ENCODE assay signal across 19 cellular contexts in genomic region chr12:122743895-122744525, GRCh38. TPM values are rescaled to one million over a fixed set of nuclear protein-coding genes. Genes with fewer than 3 reads are reported as not detected.
DNase-seq lines count a peak whose midpoint lies in the region; ATAC-seq and TF ChIP-seq lines count a peak whose summit lies in the region.
"Had no signal": no experiment of that assay in that cellular context is flagged by ENCODE, and none has a peak within 500 bp of the region (broad histone marks: within the 10 kb centered on the region; RNA-seq: fewer than 3 reads in every experiment).

No MANE protein-coding gene starts in this region.

- no peak overlapping the region for H3K4me3 ChIP-seq in lower lobe of right lung
- H3K4me3 ChIP-seq: K562 had no signal

- ATAC-seq in Right ventricle myocardium superior (ENCODE audit: poor library complexity) (peak; percentile 20), left cardiac atrium (no peak), lower lobe of right lung (peak; percentile 64 to 65)
- ATAC-seq in activated naive CD8-positive, alpha-beta T cell treated with anti-CD3 and anti-CD28 coated beads, Interleukin-2, amount 50 U/mL, for 24 hours = no peak
- ATAC-seq: HCT116, K562 had no signal

- H3K27ac ChIP-seq in lower lobe of right lung = no peak overlapping the region
- H3K27ac ChIP-seq: RWPE1 had no signal

- H3K4me1 Mint-ChIP-seq in activated naive CD8-positive, alpha-beta T cell treated with anti-CD3 and anti-CD28 coated beads, Interleukin-2, amount 50 U/mL, for 24 hours = peaks cover 3% of the 10 kb centered on the region
- H3K4me1 Mint-ChIP-seq: CD4-positive, CD25-positive, alpha-beta regulatory T cell had no signal

- H3K9me3 ChIP-seq in lower lobe of right lung = no peaks in the 10 kb centered on the region

- no peaks in the 10 kb centered on the region for H3K4me1 ChIP-seq in lower lobe of right lung

- H3K27me3 Mint-ChIP-seq in activated naive CD8-positive, alpha-beta T cell treated with anti-CD3 and anti-CD28 coated beads, Interleukin-2, amount 50 U/mL, for 24 hours = no peaks in the 10 kb centered on the region
- H3K27me3 Mint-ChIP-seq: CD4-positive, CD25-positive, alpha-beta regulatory T cell had no signal

- intact Hi-C loops in Right ventricle myocardium superior (cut with DNase I) = no loop called here
- intact Hi-C loops in left cardiac atrium (cut with DNase I) = no loop called here
- intact Hi-C loops in lower lobe of right lung (cut with DNase I) = no loop called here

- no peak overlapping the region for H3K4me3 Mint-ChIP-seq in activated naive CD8-positive, alpha-beta T cell treated with anti-CD3 and anti-CD28 coated beads, Interleukin-2, amount 50 U/mL, for 24 hours
- H3K4me3 Mint-ChIP-seq: CD4-positive, CD25-positive, alpha-beta regulatory T cell had no signal

- no peaks in the 10 kb centered on the region for H3K27me3 ChIP-seq in lower lobe of right lung (ENCODE audit: low read depth)

- no peaks in the 10 kb centered on the region for H3K9me3 Mint-ChIP-seq in activated naive CD8-positive, alpha-beta T cell treated with anti-CD3 and anti-CD28 coated beads, Interleukin-2, amount 50 U/mL, for 24 hours
- H3K9me3 Mint-ChIP-seq: CD4-positive, CD25-positive, alpha-beta regulatory T cell had no signal

- no peak overlapping the region for H3K27ac Mint-ChIP-seq in activated naive CD8-positive, alpha-beta T cell treated with anti-CD3 and anti-CD28 coated beads, Interleukin-2, amount 50 U/mL, for 24 hours
- H3K27ac Mint-ChIP-seq: CD4-positive, CD25-positive, alpha-beta regulatory T cell had no signal

- DNase-seq in Right ventricle myocardium superior = no peak
- DNase-seq in left cardiac atrium = no peak
- peak; percentile 46 for DNase-seq in NOMO-1 treated with dmso at 0.1 percent for 144 hours (lab: John Stamatoyannopoulos, UW; ENCODE audit: unreplicated experiment)
- peak; percentile 71 for DNase-seq in lower lobe of right lung
- peak; percentile 22 for DNase-seq in stimulated activated CD8-positive, alpha-beta memory T cell treated with anti-CD3 and anti-CD28 coated beads, Interleukin-4, amount 100 ng/mL, for 48 hours
- DNase-seq in stimulated activated CD4-positive, alpha-beta T cell treated with anti-CD3 and anti-CD28 coated beads, Interleukin-2, amount 100 ng/mL, for 24 hours = no peak
- DNase-seq in activated naive CD8-positive, alpha-beta T cell treated with anti-CD3 and anti-CD28 coated beads, Interleukin-2, amount 50 U/mL, for 24 hours = no peak
- no peak for DNase-seq in NCI-H748 (lab: John Stamatoyannopoulos, UW; ENCODE audit: unreplicated experiment)
- DNase-seq: CD4-positive, CD25-positive, alpha-beta regulatory T cell; NCI-H1417; NCI-H1930; NCI-H2171 treated with DMSO at 0.1 percent for 48 hours; NCI-H510A had no signal

- no peaks in the 10 kb centered on the region for H3K36me3 Mint-ChIP-seq in activated naive CD8-positive, alpha-beta T cell treated with anti-CD3 and anti-CD28 coated beads, Interleukin-2, amount 50 U/mL, for 24 hours (ENCODE audit: low read depth)
- H3K36me3 Mint-ChIP-seq: CD4-positive, CD25-positive, alpha-beta regulatory T cell had no signal

- no peaks in the 10 kb centered on the region for H3K36me3 ChIP-seq in lower lobe of right lung

- TF ChIP-seq CTCF in lower lobe of right lung (IDR thresholded peaks at IDR 0.05) = no peak

RNA-seq across cellular contexts. Expression of gene DENR, which starts 8.6 kb away (rescaled TPM):
- 24.3 TPM for total RNA-seq in Right ventricle myocardium superior
- total RNA-seq in left cardiac atrium = 10 to 100 TPM; 22.9 to 26.5 TPM
- total RNA-seq in lower lobe of right lung = 30.9 TPM

RNA-seq across cellular contexts. Expression of gene HCAR1, which starts 13.4 kb away (rescaled TPM):
- total RNA-seq in Right ventricle myocardium superior = 0.11 TPM
- total RNA-seq in left cardiac atrium = 1 to 10 TPM in 1 of 2 donors, under 1 TPM in 1; 0.50 to 1.4 TPM
- total RNA-seq in lower lobe of right lung = 1.6 TPM
- total RNA-seq: CD4-positive, CD25-positive, alpha-beta regulatory T cell; K562; MCF 10A; SK-MEL-5 had no signal

RNA-seq across cellular contexts. Expression of gene HCAR3, which starts 27.4 kb away (rescaled TPM):
- total RNA-seq in Right ventricle myocardium superior (not detected), left cardiac atrium (1 to 10 TPM in 1 of 2 donors, under 1 TPM in 1; 0.29 to 1.4 TPM), lower lobe of right lung (6.9 TPM)
- total RNA-seq: CD4-positive, CD25-positive, alpha-beta regulatory T cell; HT1080; K562; MCF 10A; SK-MEL-5 had no signal

RNA-seq across cellular contexts. Expression of gene CCDC62, which starts 30.4 kb away (rescaled TPM):
- 0.91 TPM for total RNA-seq in Right ventricle myocardium superior
- under 1 TPM; 0.74 to 0.81 TPM for total RNA-seq in left cardiac atrium
- 0.44 TPM for total RNA-seq in lower lobe of right lung

RNA-seq across cellular contexts. Expression of gene HCAR2, which starts 40.9 kb away (rescaled TPM):
- 0.27 TPM for total RNA-seq in Right ventricle myocardium superior
- 1 to 10 TPM; 3.3 to 4.4 TPM for total RNA-seq in left cardiac atrium
- 26.2 TPM for total RNA-seq in lower lobe of right lung
- total RNA-seq: CD4-positive, CD25-positive, alpha-beta regulatory T cell; HT1080; K562; SK-MEL-5 had no signal

Comparison
In these comparisons a context has a peak if more than half of its experiments do, and no peak if none do; other contexts are left out.
1. ATAC-seq: peak in Right ventricle myocardium superior (single experiment) and lower lobe of right lung (2 of 2); none in left cardiac atrium (0 of 2) and activated naive CD8-positive, alpha-beta T cell treated with anti-CD3 and anti-CD28 coated beads, Interleukin-2, amount 50 U/mL, for 24 hours (single experiment).
2. DNase-seq: peak in NOMO-1 treated with dmso at 0.1 percent for 144 hours (single experiment), lower lobe of right lung (single experiment) and stimulated activated CD8-positive, alpha-beta memory T cell treated with anti-CD3 and anti-CD28 coated beads, Interleukin-4, amount 100 ng/mL, for 48 hours (single experiment); none in Right ventricle myocardium superior (single experiment), left cardiac atrium (single experiment), stimulated activated CD4-positive, alpha-beta T cell treated with anti-CD3 and anti-CD28 coated beads, Interleukin-2, amount 100 ng/mL, for 24 hours (0 of 2), activated naive CD8-positive, alpha-beta T cell treated with anti-CD3 and anti-CD28 coated beads, Interleukin-2, amount 50 U/mL, for 24 hours (single experiment) and NCI-H748 (single experiment).